ENCODE assay signal across 1 cellular context in genomic region chr3:150436161-150436560, GRCh38.
TF ChIP-seq lines count a peak whose summit lies in the region.

No MANE protein-coding gene starts in this region.

TF ChIP-seq in GM23338, 12 proteins besides CTCF, POLR2A, EP300 and RAD21 (continued from another document):
- no peak for TF ChIP-seq ZNF462 (CRISPR knock-in tag; IDR thresholded peaks at IDR 0.05)
- no peak for TF ChIP-seq CREB1 (CRISPR knock-in tag; IDR thresholded peaks at IDR 0.05; ENCODE audit: low read depth)
- no peak for TF ChIP-seq POLR2AphosphoS5 (IDR thresholded peaks at IDR 0.05; ENCODE audit: low read depth)
- TF ChIP-seq ZNF114 (CRISPR knock-in tag; IDR thresholded peaks at IDR 0.05) = no peak
TF ChIP-seq in GM23338: peak in this region for 0.
